ENCODE assay signal across 9 cellular contexts in the genomic region with DNA sequence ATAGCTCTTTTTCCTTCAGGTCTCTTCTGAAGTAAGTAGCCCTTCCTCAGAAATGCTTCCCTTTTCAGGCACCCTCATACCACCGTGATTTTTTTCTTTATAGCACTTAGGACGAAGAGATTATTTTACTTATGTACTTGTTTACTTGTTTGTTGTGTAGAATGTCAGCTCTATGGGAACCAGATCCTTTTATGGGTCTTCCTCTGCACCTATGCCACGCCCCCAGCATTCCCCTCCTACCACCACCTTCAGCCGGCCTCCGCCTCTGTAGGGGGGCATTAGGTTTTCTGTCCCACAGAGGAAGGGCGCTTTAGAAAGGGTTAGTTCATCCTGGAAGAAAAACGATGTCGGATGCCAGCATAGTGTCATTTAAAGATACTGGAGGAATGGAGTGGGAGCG. TPM values are rescaled to one million over a fixed set of nuclear protein-coding genes. Genes with fewer than 3 reads are reported as not detected.
A peak's percentile ranks its signal among the peaks of the same experiment; 100 is the strongest.
DNase-seq lines count a peak whose midpoint lies in the region; ATAC-seq, FAIRE-seq and TF ChIP-seq lines count a peak whose summit lies in the region.
"Had no signal": no experiment of that assay in that cellular context is flagged by ENCODE, and none has a peak within 500 bp of the region (broad histone marks: within the 10 kb centered on the region; RNA-seq: fewer than 3 reads in every experiment).

No MANE protein-coding gene starts in this region.

- CTCF ChIA-PET in activated CD4-positive, alpha-beta T cell treated with anti-CD3 and anti-CD28 coated beads for 36 hours (lab: Charles Lee) = interaction anchor here (0.6 to 1.4 kb wide), 6 partner anchors 12 to 410 kb away, joined by 3 to 5 read pairs (median 3); a partner anchor contains a TSS

- no peak for TF ChIP-seq CTCF in astrocyte (IDR thresholded peaks at IDR 0.05; ENCODE audit: insufficient read depth, low read depth, low read length)
- no peak for TF ChIP-seq CTCF in neural crest cell (conservative IDR thresholded peaks at IDR 0.05)

- H3K9me3 Mint-ChIP-seq in activated CD4-positive, alpha-beta T cell treated with anti-CD3 and anti-CD28 coated beads for 36 hours (ENCODE audit: low read depth) = no peaks in the 10 kb centered on the region
- no peaks in the 10 kb centered on the region for H3K9me3 Mint-ChIP-seq in astrocyte (ENCODE audit: unreplicated experiment)
- H3K9me3 Mint-ChIP-seq in neural crest cell = no peaks in the 10 kb centered on the region

- H3K4me3 ChIP-seq in astrocyte (ENCODE audit: insufficient read depth, low read depth, low read length) = peak overlapping the region; percentile 90

- peak overlapping the region; percentile 98 for H3K9ac ChIP-seq in astrocyte (ENCODE audit: low read length)

- H3K27ac Mint-ChIP-seq in activated CD4-positive, alpha-beta T cell treated with anti-CD3 and anti-CD28 coated beads for 36 hours = no peak overlapping the region
- H3K27ac Mint-ChIP-seq in astrocyte (ENCODE audit: unreplicated experiment) (peak overlapping the region; percentile 82), neural crest cell (ENCODE audit: unreplicated experiment) (no peak overlapping the region)

- H3K4me1 Mint-ChIP-seq in activated CD4-positive, alpha-beta T cell treated with anti-CD3 and anti-CD28 coated beads for 36 hours = peaks cover 8% of the 10 kb centered on the region
- peaks cover 19% of the 10 kb centered on the region for H3K4me1 Mint-ChIP-seq in astrocyte (ENCODE audit: low read depth, unreplicated experiment)
- peaks cover 13% of the 10 kb centered on the region for H3K4me1 Mint-ChIP-seq in neural crest cell

- DNase-seq in activated CD4-positive, alpha-beta T cell treated with anti-CD3 and anti-CD28 coated beads for 36 hours = no peak
- DNase-seq in activated CD4-positive, alpha-beta T cell treated with anti-CD3 and anti-CD28 coated beads for 4 hours = no peak
- peak; percentile 73 for DNase-seq in NCI-H2227 treated with DMSO at 0.1 percent for 48 hours (lab: John Stamatoyannopoulos, UW)
- DNase-seq in astrocyte (ENCODE audit: low read depth) = no peak
- DNase-seq in neural crest cell (ENCODE audit: low read depth, low spot score) = no peak
- DNase-seq in GM19238 (ENCODE audit: insufficient read length, low spot score) = no peak
- DNase-seq: effector CD4-positive, alpha-beta T cell had no signal

- peak overlapping the region; percentile 90 for H3K4me3 Mint-ChIP-seq in activated CD4-positive, alpha-beta T cell treated with anti-CD3 and anti-CD28 coated beads for 36 hours
- peak overlapping the region; percentile 98 for H3K4me3 Mint-ChIP-seq in astrocyte (ENCODE audit: unreplicated experiment)
- peak overlapping the region; percentile 73 for H3K4me3 Mint-ChIP-seq in neural crest cell

- H3K27me3 Mint-ChIP-seq in activated CD4-positive, alpha-beta T cell treated with anti-CD3 and anti-CD28 coated beads for 36 hours = peaks cover 36% of the 10 kb centered on the region
- peaks cover 6% of the 10 kb centered on the region for H3K27me3 Mint-ChIP-seq in astrocyte (ENCODE audit: low read depth, unreplicated experiment)
- peaks cover 88% of the 10 kb centered on the region for H3K27me3 Mint-ChIP-seq in neural crest cell (ENCODE audit: low read depth)

- H4K20me1 ChIP-seq in astrocyte (ENCODE audit: insufficient read depth, low read length) = peaks cover 11% of the 10 kb centered on the region

- H3K36me3 ChIP-seq in astrocyte (ENCODE audit: insufficient read depth, low read length) = no peaks in the 10 kb centered on the region

- H3K27ac ChIP-seq in astrocyte (ENCODE audit: low read depth, low read length) = peak overlapping the region; percentile 93

- H3K9me3 ChIP-seq in astrocyte (ENCODE audit: insufficient read depth, low read depth, low read length) = no peaks in the 10 kb centered on the region

- intact Hi-C loops in activated CD4-positive, alpha-beta T cell treated with anti-CD3 and anti-CD28 coated beads for 36 hours (cut with DNase I, micrococcal nuclease) = loop anchor here in 1 of 2 experiments (1.0 kb wide), 1 partner anchor 8 kb away; no protein-coding TSS in a partner anchor

- H3K27me3 ChIP-seq in astrocyte (ENCODE audit: insufficient read depth, low read length) = no peaks in the 10 kb centered on the region

- FAIRE-seq in astrocyte (lab: Jason Lieb, UNC) = no peak

- H3K36me3 Mint-ChIP-seq in activated CD4-positive, alpha-beta T cell treated with anti-CD3 and anti-CD28 coated beads for 36 hours (ENCODE audit: low read depth) = no peaks in the 10 kb centered on the region
- H3K36me3 Mint-ChIP-seq in astrocyte (ENCODE audit: low read depth, unreplicated experiment) (no peaks in the 10 kb centered on the region), neural crest cell (ENCODE audit: low read depth) (no peaks in the 10 kb centered on the region)

- peaks cover 85% of the 10 kb centered on the region for H3K79me2 ChIP-seq in astrocyte (ENCODE audit: insufficient read depth, low read length)

- no peak for ATAC-seq in activated CD4-positive, alpha-beta T cell treated with anti-CD3 and anti-CD28 coated beads for 36 hours
- no peak for ATAC-seq in HG03571 (IDR thresholded peaks at IDR 0.05; ENCODE audit: unreplicated experiment)
- ATAC-seq in GM18498 (IDR thresholded peaks at IDR 0.05; ENCODE audit: unreplicated experiment) = no peak

- H3K4me1 ChIP-seq in astrocyte (ENCODE audit: insufficient read depth, low read length) = peaks cover 20% of the 10 kb centered on the region

- H3K4me2 ChIP-seq in astrocyte (ENCODE audit: low read length) = peak overlapping the region; percentile 96

- POLR2A ChIA-PET in activated CD4-positive, alpha-beta T cell treated with anti-CD3 and anti-CD28 coated beads for 36 hours (lab: Charles Lee) = interaction anchor here (1.0 kb wide), 1 partner anchor 11 kb away, joined by 3 read pairs; no protein-coding TSS in a partner anchor

- no peak overlapping the region for H2AFZ ChIP-seq in astrocyte (ENCODE audit: low read depth, low read length)

RNA-seq across cellular contexts. Expression of a gene that starts 1.8 kb away (rescaled TPM):
- under 1 TPM; 0.21 to 0.23 TPM for total RNA-seq in activated CD4-positive, alpha-beta T cell treated with anti-CD3 and anti-CD28 coated beads for 36 hours
- total RNA-seq in astrocyte (2.3 TPM in 2 replicates), neural crest cell (0.21 TPM in 1 of 2 replicates, not detected in the other)

RNA-seq across cellular contexts. Expression of a gene that starts 2.2 kb away (rescaled TPM):
- total RNA-seq in activated CD4-positive, alpha-beta T cell treated with anti-CD3 and anti-CD28 coated beads for 36 hours = 1 to 10 TPM in 1 of 2 experiments, under 1 TPM in 1; 0.86 to 1.6 TPM
- total RNA-seq in astrocyte (71.6 and 81.4 TPM in 2 replicates), neural crest cell (0.68 TPM in 1 of 2 replicates, not detected in the other)

RNA-seq across cellular contexts. Expression of a gene that starts 12.7 kb away (rescaled TPM):
- total RNA-seq in activated CD4-positive, alpha-beta T cell treated with anti-CD3 and anti-CD28 coated beads for 36 hours = not detected
- total RNA-seq in astrocyte = 306 and 314 TPM in 2 replicates
- total RNA-seq in neural crest cell = not detected in 2 replicates

Comparison
In these comparisons a context has a peak if more than half of its experiments do, and no peak if none do; other contexts are left out.
1. RNA of a gene that starts 2.2 kb away (total RNA-seq): 71.6 to 81.4 TPM in astrocyte; 0.86 to 1.6 TPM in activated CD4-positive, alpha-beta T cell treated with anti-CD3 and anti-CD28 coated beads for 36 hours and 0.68 TPM in neural crest cell; every median in the first group is over 10 times any median in the second.
2. RNA of a gene that starts 12.7 kb away (total RNA-seq): 306 to 314 TPM in astrocyte; not detected in activated CD4-positive, alpha-beta T cell treated with anti-CD3 and anti-CD28 coated beads for 36 hours and not detected in neural crest cell; every median in the first group is over 100 times any median in the second.
3. Peak in every context shown above with its lines, with median percentiles within 50 percentile points of each other: H3K4me3 Mint-ChIP-seq.